In the genomic region with DNA sequence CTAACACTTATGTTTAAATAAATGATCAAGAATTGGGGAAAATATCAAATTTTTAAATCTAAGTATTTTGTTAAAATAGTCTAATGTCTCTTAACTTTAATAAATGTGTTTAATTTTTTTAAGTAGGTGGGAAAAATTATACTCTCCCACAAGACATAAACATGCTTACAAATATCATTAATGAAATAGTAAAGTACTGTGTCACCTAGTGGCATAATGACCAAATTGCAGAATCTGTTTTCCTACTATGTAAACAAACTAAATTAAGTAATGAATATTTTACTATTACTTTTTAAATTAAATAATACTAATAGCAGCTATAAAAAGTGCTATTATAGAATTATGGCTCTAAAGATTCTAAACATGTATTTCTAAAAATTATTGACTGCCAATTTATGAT, we compare ENCODE assay signal across 8 cellular contexts. TPM values are rescaled to one million over a fixed set of nuclear protein-coding genes. Genes with fewer than 3 reads are reported as not detected.
DNase-seq lines count a peak whose midpoint lies in the region; TF ChIP-seq lines count a peak whose summit lies in the region.

No MANE protein-coding gene starts in this region.

- H4K20me1 ChIP-seq in osteoblast (ENCODE audit: insufficient read depth, low read length), result no peaks in the 10 kb centered on the region

- no peaks in the 10 kb centered on the region; the same call in 1 of the 2 replicates for H3K36me3 ChIP-seq in GM06990 (ENCODE audit: control insufficient read depth, insufficient read depth, low read length)
- no peaks in the 10 kb centered on the region for H3K36me3 ChIP-seq in breast epithelium
- no peaks in the 10 kb centered on the region for H3K36me3 ChIP-seq in osteoblast (ENCODE audit: insufficient read depth, low read length)
- H3K36me3 ChIP-seq in ovary, result no peaks in the 10 kb centered on the region

- no peak overlapping the region for H3K4me2 ChIP-seq in osteoblast (ENCODE audit: insufficient read depth, low read length)

- TF ChIP-seq POLR2A in breast epithelium (IDR thresholded peaks at IDR 0.05) (no peak), ovary (IDR thresholded peaks at IDR 0.05) (no peak)

- no peak for TF ChIP-seq EP300 in ovary (IDR thresholded peaks at IDR 0.05)

- H3K27me3 ChIP-seq in GM06990 (replicated peaks; ENCODE audit: control insufficient read depth, insufficient read depth, low read length) (no peaks in the 10 kb centered on the region), HL-60 (ENCODE audit: insufficient read depth, poor library complexity, severe bottlenecking) (no peaks in the 10 kb centered on the region), breast epithelium (no peaks in the 10 kb centered on the region), osteoblast (ENCODE audit: insufficient read depth, low read length) (no peaks in the 10 kb centered on the region), ovary (no peaks in the 10 kb centered on the region)

- H2AFZ ChIP-seq in osteoblast (ENCODE audit: low read length), result no peak overlapping the region

- DNase-seq in GM06990 (ENCODE audit: extremely low read depth, insufficient read length), result no peak
- DNase-seq in HL-60 (ENCODE audit: low read depth in 1 of 2, low spot score in 1 of 2), result no peak
- no peak for DNase-seq in breast epithelium (ENCODE audit: low spot score in 2 of 2)
- no peak for DNase-seq in osteoblast (ENCODE audit: insufficient read length, low spot score, missing footprints)
- no peak for DNase-seq in GM13976 (ENCODE audit: low spot score)
- no peak for DNase-seq in ovary
- DNase-seq in epidermal melanocyte (ENCODE audit: insufficient read length, low spot score), result no peak
- no peak for DNase-seq in NCI-H748 treated with DMSO at 0.1 percent for 48 hours (lab: John Stamatoyannopoulos, UW)

- peak; percentile 40 for TF ChIP-seq CTCF in GM06990 (IDR thresholded peaks at IDR 0.05; ENCODE audit: insufficient read depth, low read length, poor library complexity, severe bottlenecking)
- TF ChIP-seq CTCF in HL-60 (IDR thresholded peaks at IDR 0.05; ENCODE audit: insufficient read depth, low read length), result peak; percentile 19
- peak in 2 of 3 donors; percentile 31 to 32 for TF ChIP-seq CTCF in breast epithelium (IDR thresholded peaks at IDR 0.05)
- TF ChIP-seq CTCF in osteoblast (IDR thresholded peaks at IDR 0.05; ENCODE audit: extremely low read depth, low read depth, low read length), result peak; percentile 47
- TF ChIP-seq CTCF in GM13976 (IDR thresholded peaks at IDR 0.05; ENCODE audit: borderline replicate concordance, control extremely low read depth, extremely low read depth, insufficient read depth, missing control alignments), result no peak
- no peak for TF ChIP-seq CTCF in ovary (IDR thresholded peaks at IDR 0.05)

- H3K79me2 ChIP-seq in osteoblast (ENCODE audit: insufficient read depth, low read length), result peaks cover 8% of the 10 kb centered on the region

- H3K9me3 ChIP-seq in breast epithelium (no peaks in the 10 kb centered on the region), osteoblast (ENCODE audit: low read depth, low read length) (no peaks in the 10 kb centered on the region), ovary (no peaks in the 10 kb centered on the region)

- in situ Hi-C loops in GM13976 (cut with MboI; ENCODE audit: low sequenced_read_pairs, unreplicated experiment), result no loop called here

- H3K4me3 ChIP-seq in GM06990 (replicated peaks; ENCODE audit: low read depth, low read length) (no peak overlapping the region), HL-60 (replicated peaks; ENCODE audit: insufficient read depth, low read length) (no peak overlapping the region), breast epithelium (no peak overlapping the region), osteoblast (ENCODE audit: insufficient read depth, low read length) (no peak overlapping the region), ovary (no peak overlapping the region)

- no peak overlapping the region for H3K27ac ChIP-seq in HL-60 (replicated peaks)
- no peak overlapping the region for H3K27ac ChIP-seq in breast epithelium
- H3K27ac ChIP-seq in osteoblast (ENCODE audit: low read depth, low read length), result no peak overlapping the region
- H3K27ac ChIP-seq in ovary, result no peak overlapping the region

- intact Hi-C loops in breast epithelium (cut with DNase I; ENCODE audit: low total_unique reads) (no loop called here), ovary (cut with DNase I) (no loop called here)

- H3K4me1 ChIP-seq in breast epithelium (no peaks in the 10 kb centered on the region), osteoblast (ENCODE audit: insufficient read depth, low read length) (no peaks in the 10 kb centered on the region), ovary (ENCODE audit: insufficient read depth) (no peaks in the 10 kb centered on the region)

RNA-seq across cellular contexts. Expression of a gene that starts 52.0 kb away (rescaled TPM):
- total RNA-seq in breast epithelium (1 to 10 TPM; 1.2 to 5.1 (median 2.0) TPM), osteoblast (2.7 and 3.3 TPM in 2 replicates), ovary (1 to 10 TPM in 4 of 7 donors, under 1 TPM in 3; 0.48 to 2.0 (median 1.2) TPM)
- polyA plus RNA-seq in ovary, result 1 to 10 TPM in 1 of 2 donors, under 1 TPM in 1; 0.39 to 1.1 TPM

Comparison
In these comparisons a context has a peak if more than half of its experiments do, and no peak if none do; other contexts are left out.
1. CTCF ChIP-seq: peak in GM06990 (single experiment), HL-60 (single experiment), breast epithelium (2 of 3) and osteoblast (single experiment); none in GM13976 (single experiment) and ovary (0 of 3).